In the genomic region with DNA sequence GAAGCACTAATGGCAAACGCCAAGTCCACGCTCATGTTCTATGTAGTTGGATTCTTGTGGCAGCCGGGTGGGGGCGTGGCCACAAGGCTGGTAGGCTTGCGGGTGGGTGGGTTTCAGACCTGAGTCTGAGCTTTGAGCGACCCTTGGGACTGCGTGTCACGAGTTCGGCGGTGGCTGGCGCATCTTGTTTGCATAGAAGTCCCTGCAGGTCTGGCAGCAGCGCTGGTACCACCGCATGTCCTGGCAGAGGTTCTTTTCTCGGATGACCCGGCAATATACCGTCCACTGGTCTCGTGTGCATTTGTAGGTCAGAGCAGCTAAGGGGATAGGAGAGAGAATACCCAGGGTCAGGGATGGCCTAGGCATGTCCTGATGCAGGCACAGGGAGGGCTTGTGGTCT, we compare ENCODE assay signal across 28 cellular contexts.
"Had no signal": no experiment of that assay in that cellular context is flagged by ENCODE, and none has a peak within 500 bp of the region (broad histone marks: within the 10 kb centered on the region; RNA-seq: fewer than 3 reads in every experiment).

No MANE protein-coding gene starts in this region.

- H3K4me3 ChIP-seq: left lung, lung, ovary, right atrium auricular region, right lobe of liver, smooth muscle cell, stomach, testis, thyroid gland, transverse colon, uterus had no signal

- H3K9me3 ChIP-seq: left lung, neutrophil, ovary, right atrium auricular region, right lobe of liver, stomach, testis, thyroid gland, transverse colon, uterus had no signal

- H3K4me3 Mint-ChIP-seq: mesothelial cell of epicardium; naive B cell; nephron; neural crest cell; stimulated activated naive B cell treated with anti-CD40 and anti-IgM and Interleukin-4, amounts not matched to agents 10 μg/mL and 1 μg/mL and 100 μg/mL, for 72 hours had no signal

- H3K4me1 ChIP-seq: left lung, right atrium auricular region, right lobe of liver, stomach, testis, transverse colon, uterus had no signal

- DNase-seq: hippocampal formation; left colon; mesendoderm; naive B cell; occipital lobe; right lobe of liver; stimulated activated CD4-positive, alpha-beta T cell treated with anti-CD3 and anti-CD28 coated beads, Interleukin-12 subunit alpha, Interleukin-12 subunit beta, amount 100 ng/mL, for 4 hours; stimulated activated CD4-positive, alpha-beta T cell treated with anti-CD3 and anti-CD28 coated beads, Interleukin-15, amount 100 ng/mL, for 24 hours; stimulated activated CD4-positive, alpha-beta T cell treated with anti-CD3 and anti-CD28 coated beads, Interleukin-2, amount 100 ng/mL, for 24 hours; stimulated activated CD4-positive, alpha-beta T cell treated with anti-CD3 and anti-CD28 coated beads, Interleukin-4, amount 100 ng/mL, for 1 hour; stimulated activated naive B cell treated with anti-CD40 and anti-IgM and Interleukin-4, amounts not matched to agents 10 μg/mL and 1 μg/mL and 100 μg/mL, for 72 hours; stimulated activated naive CD8-positive, alpha-beta T cell treated with anti-CD3 and anti-CD28 coated beads, Interleukin-15, Interleukin-2, amounts not matched to agents 100 U/mL and 50 U/mL, for 24 hours; stomach; testis; thyroid gland; transverse colon; uterus had no signal

- H3K27ac Mint-ChIP-seq: mesothelial cell of epicardium; naive B cell; nephron; progenitor cell of endocrine pancreas; stimulated activated naive B cell treated with anti-CD40 and anti-IgM and Interleukin-4, amounts not matched to agents 10 μg/mL and 1 μg/mL and 100 μg/mL, for 72 hours had no signal

- H3K36me3 ChIP-seq: left lung, neutrophil, ovary, right atrium auricular region, right lobe of liver, thyroid gland, transverse colon, uterus had no signal

- H3K27ac ChIP-seq: left lung, neutrophil, ovary, right atrium auricular region, right lobe of liver, stomach, testis, thyroid gland, transverse colon, uterus had no signal

- H3K4me1 Mint-ChIP-seq: naive B cell; stimulated activated naive B cell treated with anti-CD40 and anti-IgM and Interleukin-4, amounts not matched to agents 10 μg/mL and 1 μg/mL and 100 μg/mL, for 72 hours had no signal

- H3K9me3 Mint-ChIP-seq: mesothelial cell of epicardium; nephron; neural crest cell; stimulated activated naive B cell treated with anti-CD40 and anti-IgM and Interleukin-4, amounts not matched to agents 10 μg/mL and 1 μg/mL and 100 μg/mL, for 72 hours had no signal

- ATAC-seq: left colon; left lung; right lobe of liver; stimulated activated naive B cell treated with anti-CD40 and anti-IgM and Interleukin-4, amounts not matched to agents 10 μg/mL and 1 μg/mL and 100 μg/mL, for 72 hours; stimulated activated naive CD8-positive, alpha-beta T cell treated with anti-CD3 and anti-CD28 coated beads, Interleukin-15, Interleukin-2, amounts not matched to agents 100 U/mL and 50 U/mL, for 24 hours had no signal

- H3K27me3 ChIP-seq: left lung, neutrophil, ovary, right atrium auricular region, right lobe of liver, stomach, testis, thyroid gland, transverse colon, uterus had no signal

- H3K36me3 Mint-ChIP-seq: naive B cell; stimulated activated naive B cell treated with anti-CD40 and anti-IgM and Interleukin-4, amounts not matched to agents 10 μg/mL and 1 μg/mL and 100 μg/mL, for 72 hours had no signal

- H3K4me2 ChIP-seq: smooth muscle cell had no signal

- FAIRE-seq: keratinocyte had no signal
